1 cellular context compared by ENCODE assay signal in the genomic region with DNA sequence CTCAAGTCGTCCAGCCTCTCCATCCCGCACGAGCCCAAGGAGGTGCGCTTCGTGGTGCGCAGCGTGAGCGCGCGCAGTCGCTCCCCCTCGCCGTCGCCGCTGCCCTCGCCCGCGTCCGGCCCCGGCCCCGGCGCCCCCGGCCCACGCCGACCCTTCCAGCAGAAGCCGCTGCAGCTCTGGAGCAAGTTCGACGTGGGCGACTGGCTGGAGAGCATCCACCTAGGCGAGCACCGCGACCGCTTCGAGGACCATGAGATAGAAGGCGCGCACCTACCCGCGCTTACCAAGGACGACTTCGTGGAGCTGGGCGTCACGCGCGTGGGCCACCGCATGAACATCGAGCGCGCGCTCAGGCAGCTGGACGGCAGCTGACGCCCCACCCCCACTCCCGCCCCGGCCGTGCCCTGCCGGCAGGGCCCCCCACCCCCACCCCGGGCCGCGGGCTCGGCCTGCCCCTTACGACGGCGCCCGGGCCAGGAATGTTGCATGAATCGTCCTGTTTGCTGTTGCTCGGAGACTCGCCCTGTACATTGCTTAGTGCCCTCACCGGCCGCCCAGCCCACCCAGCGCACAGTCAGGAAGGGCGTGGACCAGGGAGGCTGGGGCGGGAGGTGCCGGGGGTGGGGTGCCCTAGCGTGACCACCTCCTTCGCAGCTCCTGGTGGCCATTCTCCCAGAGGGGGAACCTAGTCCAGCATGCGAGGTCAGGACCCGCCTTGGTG.
A peak's percentile ranks its signal among the peaks of the same experiment; 100 is the strongest.
TF ChIP-seq lines count a peak whose summit lies in the region.

No MANE protein-coding gene starts in this region.

TF ChIP-seq in H1, 55 proteins besides CTCF, POLR2A, EP300 and RAD21:
- TF ChIP-seq GABPA (IDR thresholded peaks at IDR 0.05; ENCODE audit: borderline replicate concordance, insufficient read depth, low read length) (no peak), RNF2 (IDR thresholded peaks at IDR 0.05; ENCODE audit: borderline replicate concordance, low read depth, low read length, missing control alignments, poor library complexity, severe bottlenecking) (no peak), KDM4A (IDR thresholded peaks at IDR 0.05; ENCODE audit: low read depth, low read length, severe bottlenecking) (peak; percentile 23), HDAC6 (IDR thresholded peaks at IDR 0.05; ENCODE audit: low read depth, low read length) (no peak), SP4 (IDR thresholded peaks at IDR 0.05; ENCODE audit: low read length) (no peak), SP1 (IDR thresholded peaks at IDR 0.05; ENCODE audit: low read depth, low read length) (no peak), TCF12 (IDR thresholded peaks at IDR 0.05; ENCODE audit: low read depth, low read length) (no peak)
